In the genomic region with DNA sequence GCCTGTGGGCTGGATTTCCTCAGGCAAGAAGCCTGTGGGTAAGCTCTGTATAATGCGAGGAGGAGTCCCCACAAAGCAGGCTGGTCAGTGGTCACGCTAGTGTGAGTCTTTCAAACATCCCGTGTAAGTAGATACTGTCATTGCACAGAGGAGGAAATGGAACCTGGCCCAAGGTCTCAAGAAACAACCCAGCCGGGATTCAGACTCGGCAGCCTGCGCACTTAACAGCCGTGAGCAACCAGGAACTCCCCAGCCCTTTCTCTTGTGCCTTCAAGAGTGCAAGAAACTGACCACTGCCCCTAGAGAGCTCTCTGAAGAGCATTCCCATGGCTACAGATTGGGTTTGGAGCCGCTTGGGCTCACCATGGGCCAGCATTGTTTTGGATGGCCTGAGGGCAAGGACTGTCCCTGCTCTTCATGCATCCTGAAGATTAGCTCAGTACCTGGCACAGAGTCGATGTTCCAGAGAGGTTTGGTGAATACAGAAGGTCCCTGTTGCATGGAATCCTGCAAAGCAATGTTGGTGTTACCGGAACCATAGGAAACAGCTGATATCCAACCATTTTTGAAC, we compare ENCODE assay signal across 13 cellular contexts.
"Had no signal": no experiment of that assay in that cellular context is flagged by ENCODE, and none has a peak within 500 bp of the region (broad histone marks: within the 10 kb centered on the region; RNA-seq: fewer than 3 reads in every experiment).

No MANE protein-coding gene starts in this region.

- H3K4me1 Mint-ChIP-seq: activated naive CD8-positive, alpha-beta T cell treated with anti-CD3 and anti-CD28 coated beads for 36 hours had no signal

- ATAC-seq: stimulated activated naive CD8-positive, alpha-beta T cell treated with anti-CD3 and anti-CD28 coated beads, Interleukin-15, amount 100 ng/mL, for 72 hours had no signal

- H3K36me3 Mint-ChIP-seq: activated naive CD8-positive, alpha-beta T cell treated with anti-CD3 and anti-CD28 coated beads for 36 hours had no signal

- H3K27me3 ChIP-seq: sigmoid colon had no signal

- H3K4me3 Mint-ChIP-seq: activated B cell treated with CpG ODN at 0.5 μM for 24 hours; activated CD4-positive, alpha-beta T cell treated with anti-CD3 and anti-CD28 coated beads, Interleukin-2, amount 10 ng/mL, durations not matched to agents 7 days and 5 days; activated naive CD8-positive, alpha-beta T cell treated with anti-CD3 and anti-CD28 coated beads for 36 hours; activated T-helper 1 cell treated with anti-CD3 and anti-CD28 coated beads, Interleukin-12 subunit alpha, Interleukin-12 subunit beta, Interleukin-2, Interleukin-4 antibody, amounts not matched to agents 30 ng/mL and 10 ng/mL and 1 ng/mL, durations not matched to agents 14 hours and 24 hours and 36 hours; nephron; stimulated activated naive CD8-positive, alpha-beta T cell treated with anti-CD3 and anti-CD28 coated beads, Interleukin-15, amount 100 ng/mL, for 72 hours had no signal

- H3K4me3 ChIP-seq: sigmoid colon had no signal

- DNase-seq: activated B cell treated with CpG ODN at 0.5 μM for 24 hours; activated CD4-positive, alpha-beta T cell treated with anti-CD3 and anti-CD28 coated beads, Interleukin-2, amount 10 ng/mL, durations not matched to agents 7 days and 5 days; activated naive CD8-positive, alpha-beta T cell treated with anti-CD3 and anti-CD28 coated beads for 36 hours; aorta; foreskin melanocyte; occipital lobe; sigmoid colon; stimulated activated CD4-positive, alpha-beta T cell treated with anti-CD3 and anti-CD28 coated beads, Interleukin-1b, Interleukin-23, amount 100 ng/mL, for 48 hours; stimulated activated naive CD8-positive, alpha-beta T cell treated with anti-CD3 and anti-CD28 coated beads, Interleukin-15, amount 100 ng/mL, for 72 hours; T-helper 2 cell had no signal

- H3K27ac ChIP-seq: epithelial cell of prostate, sigmoid colon had no signal

- H3K9me3 ChIP-seq: sigmoid colon had no signal

- H3K27me3 Mint-ChIP-seq: activated B cell treated with CpG ODN at 0.5 μM for 24 hours had no signal

- H3K27ac Mint-ChIP-seq: activated B cell treated with CpG ODN at 0.5 μM for 24 hours; activated CD4-positive, alpha-beta T cell treated with anti-CD3 and anti-CD28 coated beads, Interleukin-2, amount 10 ng/mL, durations not matched to agents 7 days and 5 days; activated naive CD8-positive, alpha-beta T cell treated with anti-CD3 and anti-CD28 coated beads for 36 hours; activated T-helper 1 cell treated with anti-CD3 and anti-CD28 coated beads, Interleukin-12 subunit alpha, Interleukin-12 subunit beta, Interleukin-2, Interleukin-4 antibody, amounts not matched to agents 30 ng/mL and 10 ng/mL and 1 ng/mL, durations not matched to agents 14 hours and 24 hours and 36 hours; nephron had no signal

- H3K9me3 Mint-ChIP-seq: activated B cell treated with CpG ODN at 0.5 μM for 24 hours; activated CD4-positive, alpha-beta T cell treated with anti-CD3 and anti-CD28 coated beads, Interleukin-2, amount 10 ng/mL, durations not matched to agents 7 days and 5 days; activated naive CD8-positive, alpha-beta T cell treated with anti-CD3 and anti-CD28 coated beads for 36 hours; activated T-helper 1 cell treated with anti-CD3 and anti-CD28 coated beads, Interleukin-12 subunit alpha, Interleukin-12 subunit beta, Interleukin-2, Interleukin-4 antibody, amounts not matched to agents 30 ng/mL and 10 ng/mL and 1 ng/mL, durations not matched to agents 14 hours and 24 hours and 36 hours; nephron; stimulated activated naive CD8-positive, alpha-beta T cell treated with anti-CD3 and anti-CD28 coated beads, Interleukin-15, amount 100 ng/mL, for 72 hours had no signal
